In the genomic region with DNA sequence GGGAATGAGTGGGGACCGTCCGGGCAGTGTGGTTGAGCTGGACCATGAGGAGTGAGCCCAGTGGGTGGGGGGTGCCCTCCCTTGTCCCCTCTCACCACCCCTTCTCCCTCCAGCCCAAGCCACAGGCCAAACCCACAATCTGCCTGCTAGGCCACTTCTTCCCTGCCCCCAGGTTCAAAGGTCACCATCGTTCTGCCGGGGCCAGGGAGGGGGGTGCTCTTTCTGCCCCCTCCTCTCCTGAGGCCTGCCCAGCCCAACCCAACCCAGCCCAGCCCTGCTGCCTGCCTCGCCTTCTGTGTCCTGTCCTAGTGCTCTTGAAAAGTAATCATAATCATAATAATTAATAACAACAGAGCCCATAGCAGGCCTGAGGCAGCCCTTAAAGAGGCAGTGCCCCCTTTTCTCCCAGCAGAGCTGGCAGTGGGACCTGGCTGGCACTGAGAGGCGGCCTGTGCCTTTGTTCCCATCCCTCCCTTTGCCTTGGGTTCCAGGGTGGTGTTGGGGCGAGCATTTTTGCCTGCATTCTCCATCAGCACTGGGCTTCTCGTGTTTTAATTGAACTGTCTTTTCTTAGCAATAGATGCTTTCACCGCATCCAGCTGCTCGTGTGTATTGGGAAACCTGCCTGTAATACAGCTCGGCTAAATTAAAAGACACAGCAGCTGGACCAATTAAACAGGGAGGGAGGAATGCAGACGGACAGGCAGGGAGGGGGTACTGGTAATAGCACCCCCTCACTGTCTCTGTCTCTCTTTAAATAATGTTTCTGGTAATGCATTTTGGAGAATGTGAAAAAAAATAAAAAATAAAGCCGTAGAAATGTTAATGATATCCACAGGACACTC, we compare ENCODE assay signal across 1 cellular context.
TF ChIP-seq lines count a peak whose summit lies in the region.

No MANE protein-coding gene starts in this region.

TF ChIP-seq in WTC11, 78 proteins besides CTCF, POLR2A, EP300 and RAD21:
- TF ChIP-seq, protein P1, sequence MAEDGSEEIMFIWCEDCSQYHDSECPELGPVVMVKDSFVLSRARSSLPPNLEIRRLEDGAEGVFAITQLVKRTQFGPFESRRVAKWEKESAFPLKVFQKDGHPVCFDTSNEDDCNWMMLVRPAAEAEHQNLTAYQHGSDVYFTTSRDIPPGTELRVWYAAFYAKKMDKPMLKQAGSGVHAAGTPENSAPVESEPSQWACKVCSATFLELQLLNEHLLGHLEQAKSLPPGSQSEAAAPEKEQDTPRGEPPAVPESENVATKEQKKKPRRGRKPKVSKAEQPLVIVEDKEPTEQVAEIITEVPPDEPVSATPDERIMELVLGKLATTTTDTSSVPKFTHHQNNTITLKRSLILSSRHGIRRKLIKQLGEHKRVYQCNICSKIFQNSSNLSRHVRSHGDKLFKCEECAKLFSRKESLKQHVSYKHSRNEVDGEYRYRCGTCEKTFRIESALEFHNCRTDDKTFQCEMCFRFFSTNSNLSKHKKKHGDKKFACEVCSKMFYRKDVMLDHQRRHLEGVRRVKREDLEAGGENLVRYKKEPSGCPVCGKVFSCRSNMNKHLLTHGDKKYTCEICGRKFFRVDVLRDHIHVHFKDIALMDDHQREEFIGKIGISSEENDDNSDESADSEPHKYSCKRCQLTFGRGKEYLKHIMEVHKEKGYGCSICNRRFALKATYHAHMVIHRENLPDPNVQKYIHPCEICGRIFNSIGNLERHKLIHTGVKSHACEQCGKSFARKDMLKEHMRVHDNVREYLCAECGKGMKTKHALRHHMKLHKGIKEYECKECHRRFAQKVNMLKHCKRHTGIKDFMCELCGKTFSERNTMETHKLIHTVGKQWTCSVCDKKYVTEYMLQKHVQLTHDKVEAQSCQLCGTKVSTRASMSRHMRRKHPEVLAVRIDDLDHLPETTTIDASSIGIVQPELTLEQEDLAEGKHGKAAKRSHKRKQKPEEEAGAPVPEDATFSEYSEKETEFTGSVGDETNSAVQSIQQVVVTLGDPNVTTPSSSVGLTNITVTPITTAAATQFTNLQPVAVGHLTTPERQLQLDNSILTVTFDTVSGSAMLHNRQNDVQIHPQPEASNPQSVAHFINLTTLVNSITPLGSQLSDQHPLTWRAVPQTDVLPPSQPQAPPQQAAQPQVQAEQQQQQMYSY (CRISPR knock-in tag; IDR thresholded peaks at IDR 0.05): 0 out of 2 replicates have a peak, but pooled peaks have one; percentile 15
- TF ChIP-seq ZNF138 (CRISPR knock-in tag; conservative IDR thresholded peaks at IDR 0.05): no peak
TF ChIP-seq in WTC11: peak in this region for 1.
